In genomic region chr1:43065191-43065590, GRCh38 we compare ENCODE assay signal across 13 cellular contexts.
"Had no signal": no experiment of that assay in that cellular context is flagged by ENCODE, and none has a peak within 500 bp of the region (broad histone marks: within the 10 kb centered on the region; RNA-seq: fewer than 3 reads in every experiment).

No MANE protein-coding gene starts in this region.

- DNase-seq: activated naive CD4-positive, alpha-beta T cell treated with anti-CD3 and anti-CD28 coated beads, Interleukin-2, amount 50 U/mL, for 16 hours; amniotic stem cell; cerebellar nuclear complex; dermis blood vessel endothelial cell; mesenchymal stem cell; right cardiac atrium; small intestine; SW 1271; thyroid gland had no signal

- H3K9me3 Mint-ChIP-seq: activated T-helper 2 cell treated with anti-CD3 and anti-CD28 coated beads, Interferon-gamma antibody, Interleukin-2, Interleukin-4, amounts not matched to agents 10 μg/mL and 5 μg/mL and 100 μg/mL, durations not matched to agents 14 hours and 24 hours and 36 hours had no signal

- FAIRE-seq: small intestine had no signal

- H3K9me3 ChIP-seq: esophagus muscularis mucosa, thyroid gland had no signal

- H3K27ac Mint-ChIP-seq: activated T-helper 2 cell treated with anti-CD3 and anti-CD28 coated beads, Interferon-gamma antibody, Interleukin-2, Interleukin-4, amounts not matched to agents 10 μg/mL and 5 μg/mL and 100 μg/mL, durations not matched to agents 14 hours and 24 hours and 36 hours had no signal

- H3K27me3 ChIP-seq: thyroid gland had no signal

- H3K27me3 Mint-ChIP-seq: brain had no signal

- H3K27ac ChIP-seq: esophagus muscularis mucosa, thyroid gland had no signal

- H3K36me3 Mint-ChIP-seq: brain had no signal

- ATAC-seq: activated CD4-positive, CD25-positive, alpha-beta regulatory T cell treated with anti-CD3 and anti-CD28 coated beads, Interleukin-2, amount 50 U/mL, for 24 hours; right cardiac atrium had no signal

- H3K4me3 ChIP-seq: esophagus muscularis mucosa, thyroid gland had no signal

- H3K36me3 ChIP-seq: esophagus muscularis mucosa, thyroid gland had no signal

- H3K4me3 Mint-ChIP-seq: brain had no signal
